In genomic region chr12:120228291-120229070, GRCh38 we compare ENCODE assay signal across 1 cellular context.
A peak's percentile ranks its signal among the peaks of the same experiment; 100 is the strongest.
TF ChIP-seq lines count a peak whose summit lies in the region.

No MANE protein-coding gene starts in this region.

TF ChIP-seq in HepG2, 621 proteins besides CTCF, POLR2A, EP300 and RAD21 (continued from another document and continues in another):
- TF ChIP-seq ZNF687 (CRISPR knock-in tag; IDR thresholded peaks at IDR 0.05) = peak; percentile 98
- peak; percentile 77 for TF ChIP-seq ISL2 (CRISPR knock-in tag; IDR thresholded peaks at IDR 0.05)
- peak; percentile 80 for TF ChIP-seq KDM2A (CRISPR knock-in tag; IDR thresholded peaks at IDR 0.05; ENCODE audit: borderline replicate concordance, low read depth)
- no peak; the same call in 1 of the 2 replicates for TF ChIP-seq TBX2 (CRISPR knock-in tag; IDR thresholded peaks at IDR 0.05; ENCODE audit: borderline replicate concordance)
- TF ChIP-seq ZNF577 (CRISPR knock-in tag; IDR thresholded peaks at IDR 0.05; ENCODE audit: borderline replicate concordance, low read depth) = no peak
- no peak for TF ChIP-seq SRSF1 (optimal IDR thresholded peaks at IDR 0.05; ENCODE audit: low read depth, low read length)
- TF ChIP-seq ZNF557 (CRISPR knock-in tag; IDR thresholded peaks at IDR 0.05) = no peak
- peak; percentile 60; the same call in 1 of the 2 replicates for TF ChIP-seq MYPOP (CRISPR knock-in tag; IDR thresholded peaks at IDR 0.05)
- TF ChIP-seq ZMYM2 (CRISPR knock-in tag; IDR thresholded peaks at IDR 0.05) = no peak; the same call in 1 of the 2 replicates
- TF ChIP-seq GATAD1 (CRISPR knock-in tag; IDR thresholded peaks at IDR 0.05) = peak; percentile 79
- TF ChIP-seq POLR2AphosphoS5 (IDR thresholded peaks at IDR 0.05; ENCODE audit: low read depth, low read length) = peak; percentile 69
- peak; percentile 50; the same call in 1 of the 2 replicates for TF ChIP-seq THAP9 (CRISPR knock-in tag; IDR thresholded peaks at IDR 0.05; ENCODE audit: borderline replicate concordance)
- TF ChIP-seq HDAC1 (CRISPR knock-in tag; IDR thresholded peaks at IDR 0.05) = peak; percentile 93
- TF ChIP-seq ZNF550 (CRISPR knock-in tag; IDR thresholded peaks at IDR 0.05; ENCODE audit: borderline replicate concordance) = no peak
- TF ChIP-seq ZNF644 (CRISPR knock-in tag; IDR thresholded peaks at IDR 0.05; ENCODE audit: low read depth) = peak; percentile 44
- TF ChIP-seq TRIM24 (CRISPR knock-in tag; IDR thresholded peaks at IDR 0.05) = 0 out of 2 replicates have a peak, but pooled peaks have one; percentile 53
- 0 out of 2 replicates have a peak, but pooled peaks have one; percentile 69 for TF ChIP-seq ZNF558 (CRISPR knock-in tag; IDR thresholded peaks at IDR 0.05; ENCODE audit: borderline replicate concordance)
- peak; percentile 17; the same call in 1 of the 2 replicates for TF ChIP-seq ZBTB26 (CRISPR knock-in tag; IDR thresholded peaks at IDR 0.05; ENCODE audit: borderline replicate concordance)
- TF ChIP-seq ZNF580 (CRISPR knock-in tag; IDR thresholded peaks at IDR 0.05; ENCODE audit: borderline replicate concordance, low read depth) = 0 out of 2 replicates have a peak, but pooled peaks have one; percentile 33
- TF ChIP-seq PHF21A (CRISPR knock-in tag; IDR thresholded peaks at IDR 0.05) = peak; percentile 94
- peak; percentile 31; the same call in 1 of the 2 replicates for TF ChIP-seq ZBTB20 (CRISPR knock-in tag; IDR thresholded peaks at IDR 0.05; ENCODE audit: borderline replicate concordance, low read depth)
- TF ChIP-seq KMT2B (CRISPR knock-in tag; IDR thresholded peaks at IDR 0.05) = peak; percentile 63
- peak; percentile 30; the same call in 1 of the 2 replicates for TF ChIP-seq SAFB2 (CRISPR knock-in tag; IDR thresholded peaks at IDR 0.05; ENCODE audit: borderline replicate concordance, low read depth)
- TF ChIP-seq ZSCAN22 (CRISPR knock-in tag; IDR thresholded peaks at IDR 0.05) = no peak
- no peak; the same call in 1 of the 2 replicates for TF ChIP-seq ZNF3 (CRISPR knock-in tag; IDR thresholded peaks at IDR 0.05)
- TF ChIP-seq ZNF121 (CRISPR knock-in tag; IDR thresholded peaks at IDR 0.05) = no peak
- TF ChIP-seq EED (CRISPR knock-in tag; IDR thresholded peaks at IDR 0.05) = no peak
- TF ChIP-seq ZHX1 (CRISPR knock-in tag; IDR thresholded peaks at IDR 0.05; ENCODE audit: low read depth) = peak; percentile 61; the same call in 1 of the 2 replicates
- peak; percentile 67 for TF ChIP-seq CCDC6 (CRISPR knock-in tag; IDR thresholded peaks at IDR 0.05)
- TF ChIP-seq MYC (CRISPR knock-in tag; IDR thresholded peaks at IDR 0.05; ENCODE audit: borderline replicate concordance) = peak; percentile 96
- TF ChIP-seq HNRNPUL1 (IDR thresholded peaks at IDR 0.05; ENCODE audit: low read depth, low read length) = no peak
- TF ChIP-seq ZNF274 (CRISPR knock-in tag; IDR thresholded peaks at IDR 0.05) = peak; percentile 78
- peak; percentile 84; the same call in 1 of the 2 replicates for TF ChIP-seq ZNF598 (CRISPR knock-in tag; IDR thresholded peaks at IDR 0.05; ENCODE audit: borderline replicate concordance)
- TF ChIP-seq ZFP91 (CRISPR knock-in tag; IDR thresholded peaks at IDR 0.05; ENCODE audit: borderline replicate concordance) = peak; percentile 92
- TF ChIP-seq DRAP1 (CRISPR knock-in tag; IDR thresholded peaks at IDR 0.05) = peak; percentile 63; the same call in 1 of the 2 replicates
- TF ChIP-seq SNAPC5 (CRISPR knock-in tag; IDR thresholded peaks at IDR 0.05; ENCODE audit: borderline replicate concordance) = peak; percentile 82; the same call in 1 of the 2 replicates
- TF ChIP-seq ELF4 (CRISPR knock-in tag; IDR thresholded peaks at IDR 0.05; ENCODE audit: borderline replicate concordance) = peak; percentile 34; the same call in 1 of the 2 replicates
- peak; percentile 84 for TF ChIP-seq ETV5 (CRISPR knock-in tag; IDR thresholded peaks at IDR 0.05; ENCODE audit: borderline replicate concordance)
- no peak for TF ChIP-seq FOXA1 (IDR thresholded peaks at IDR 0.05)
- peak; percentile 19; the same call in 1 of the 2 replicates for TF ChIP-seq FOXA1 (CRISPR knock-in tag; IDR thresholded peaks at IDR 0.05)
- TF ChIP-seq MEF2D (CRISPR knock-in tag; IDR thresholded peaks at IDR 0.05) = peak; percentile 84
- peak; percentile 95 for TF ChIP-seq STAG1 (CRISPR knock-in tag; IDR thresholded peaks at IDR 0.05)
- peak; percentile 46; the same call in 1 of the 2 replicates for TF ChIP-seq ZNF232 (CRISPR knock-in tag; IDR thresholded peaks at IDR 0.05; ENCODE audit: borderline replicate concordance)
- TF ChIP-seq CBX5 (CRISPR knock-in tag; IDR thresholded peaks at IDR 0.05; ENCODE audit: borderline replicate concordance) = peak; percentile 49; the same call in 1 of the 2 replicates
- TF ChIP-seq SPEN (CRISPR knock-in tag; IDR thresholded peaks at IDR 0.05; ENCODE audit: low read depth) = peak; percentile 46
- TF ChIP-seq BHLHE40 (IDR thresholded peaks at IDR 0.05; ENCODE audit: low read length) = peak; percentile 34; the same call in 1 of the 2 replicates
- TF ChIP-seq ATF2 (CRISPR knock-in tag; IDR thresholded peaks at IDR 0.05) = peak; percentile 55; the same call in 1 of the 2 replicates
- TF ChIP-seq ATAD3A (CRISPR knock-in tag; IDR thresholded peaks at IDR 0.05) = peak; percentile 80; the same call in 1 of the 2 replicates
- TF ChIP-seq MTA3 (CRISPR knock-in tag; IDR thresholded peaks at IDR 0.05) = no peak
- TF ChIP-seq PAX8 (CRISPR knock-in tag; IDR thresholded peaks at IDR 0.05; ENCODE audit: borderline replicate concordance) = no peak
